19 cellular contexts compared by ENCODE assay signal in genomic region chr13:100753391-100753790, GRCh38.
"Had no signal": no experiment of that assay in that cellular context is flagged by ENCODE, and none has a peak within 500 bp of the region (broad histone marks: within the 10 kb centered on the region; RNA-seq: fewer than 3 reads in every experiment).

No MANE protein-coding gene starts in this region.

- H3K4me1 ChIP-seq: ascending aorta, left lung, right atrium auricular region, suprapubic skin had no signal

- DNase-seq: activated CD4-positive, alpha-beta T cell treated with anti-CD3 and anti-CD28 coated beads for 1 hour; activated CD4-positive, alpha-beta T cell treated with anti-CD3 and anti-CD28 coated beads, Interleukin-2, amount 50 U/mL, for 48 hours; activated naive CD4-positive, alpha-beta T cell treated with anti-CD3 and anti-CD28 coated beads, Interleukin-2, amount 10 ng/mL, durations not matched to agents 7 days and 5 days; activated T-cell treated with anti-CD3 and anti-CD28 coated beads, Interleukin-2, amount 50 U/mL, for 1 hour; dermis blood vessel endothelial cell; effector memory CD8-positive, alpha-beta T cell; left lung; mammary epithelial cell; naive thymus-derived CD8-positive, alpha-beta T cell; small intestine; stimulated activated CD4-positive, alpha-beta T cell treated with anti-CD3 and anti-CD28 coated beads, Interleukin-4, amount 100 ng/mL, for 4 hours; stimulated activated naive CD8-positive, alpha-beta T cell treated with anti-CD3 and anti-CD28 coated beads, Interleukin-15, Interleukin-2, amounts not matched to agents 100 U/mL and 50 U/mL, for 24 hours; T-helper 1 cell; T1000 had no signal

- H3K27me3 ChIP-seq: ascending aorta, hepatocyte, left lung, right atrium auricular region had no signal

- H3K79me2 ChIP-seq: hepatocyte had no signal

- H3K9me3 Mint-ChIP-seq: activated naive CD4-positive, alpha-beta T cell treated with anti-CD3 and anti-CD28 coated beads, Interleukin-2, amount 10 ng/mL, durations not matched to agents 7 days and 5 days; effector memory CD8-positive, alpha-beta T cell; naive thymus-derived CD8-positive, alpha-beta T cell; type B pancreatic cell had no signal

- ATAC-seq: effector memory CD8-positive, alpha-beta T cell; left lung; naive thymus-derived CD8-positive, alpha-beta T cell; stimulated activated naive CD8-positive, alpha-beta T cell treated with anti-CD3 and anti-CD28 coated beads, Interleukin-15, Interleukin-2, amounts not matched to agents 100 U/mL and 50 U/mL, for 24 hours had no signal

- H3K36me3 ChIP-seq: ascending aorta, left lung, right atrium auricular region, suprapubic skin had no signal

- H3K4me1 Mint-ChIP-seq: activated naive CD4-positive, alpha-beta T cell treated with anti-CD3 and anti-CD28 coated beads, Interleukin-2, amount 10 ng/mL, durations not matched to agents 7 days and 5 days had no signal

- H3K27ac Mint-ChIP-seq: activated naive CD4-positive, alpha-beta T cell treated with anti-CD3 and anti-CD28 coated beads, Interleukin-2, amount 10 ng/mL, durations not matched to agents 7 days and 5 days; effector memory CD8-positive, alpha-beta T cell; naive thymus-derived CD8-positive, alpha-beta T cell; type B pancreatic cell had no signal

- H3K27me3 Mint-ChIP-seq: type B pancreatic cell had no signal

- H3K9me3 ChIP-seq: ascending aorta, left lung, right atrium auricular region, suprapubic skin had no signal

- H3K4me3 ChIP-seq: ascending aorta, hepatocyte, left lung, right atrium auricular region, suprapubic skin had no signal

- H3K4me2 ChIP-seq: hepatocyte had no signal

- H3K27ac ChIP-seq: ascending aorta, hepatocyte, left lung, right atrium auricular region, suprapubic skin had no signal

- H3K36me3 Mint-ChIP-seq: activated naive CD4-positive, alpha-beta T cell treated with anti-CD3 and anti-CD28 coated beads, Interleukin-2, amount 10 ng/mL, durations not matched to agents 7 days and 5 days; naive thymus-derived CD8-positive, alpha-beta T cell; type B pancreatic cell had no signal

- H3K4me3 Mint-ChIP-seq: activated naive CD4-positive, alpha-beta T cell treated with anti-CD3 and anti-CD28 coated beads, Interleukin-2, amount 10 ng/mL, durations not matched to agents 7 days and 5 days; effector memory CD8-positive, alpha-beta T cell; naive thymus-derived CD8-positive, alpha-beta T cell; type B pancreatic cell had no signal

- H2AFZ ChIP-seq: hepatocyte had no signal
